Comparison of ENCODE assay signal across 8 cellular contexts in the genomic region with DNA sequence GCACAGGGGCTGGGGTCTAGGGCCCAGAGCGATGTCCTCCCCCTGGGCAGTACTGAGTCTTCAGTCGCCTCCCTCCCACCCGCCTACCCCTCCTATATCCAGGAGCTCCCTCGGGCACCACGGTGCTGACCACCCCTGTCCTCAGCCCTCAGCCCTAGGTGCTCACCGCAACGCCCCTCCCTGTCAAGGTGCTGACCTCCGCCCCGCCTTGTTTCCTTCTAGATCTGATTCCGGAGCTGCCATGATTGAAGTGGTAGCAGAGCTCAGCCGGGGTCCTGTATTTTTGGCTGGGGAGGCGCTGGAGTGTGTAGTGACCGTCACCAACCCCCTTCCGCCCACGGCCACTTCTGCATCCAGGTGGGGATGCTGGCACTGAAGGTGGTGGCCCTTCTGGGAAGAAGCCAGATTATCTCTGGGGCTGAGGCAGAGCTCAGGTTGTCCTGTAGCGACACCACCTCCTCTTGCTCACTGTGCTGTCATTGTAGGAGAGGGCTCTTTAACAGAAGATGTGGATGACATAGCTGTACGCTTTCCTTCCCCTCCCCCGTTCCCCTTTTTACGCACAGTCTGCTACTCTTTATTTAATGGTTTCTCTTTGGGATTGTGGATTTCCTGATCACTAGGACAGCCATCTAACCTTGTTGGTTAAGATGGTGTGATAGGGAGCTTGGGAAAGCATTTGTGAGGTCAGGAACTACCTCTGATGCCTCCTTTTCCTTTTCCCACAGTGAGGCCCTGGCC. TPM values are rescaled to one million over a fixed set of nuclear protein-coding genes. Genes with fewer than 3 reads are reported as not detected.
DNase-seq lines count a peak whose midpoint lies in the region; ATAC-seq and TF ChIP-seq lines count a peak whose summit lies in the region.

No MANE protein-coding gene starts in this region.

- H3K4me3 ChIP-seq in BE2C (ENCODE audit: low read depth, low read length) (peak overlapping the region; percentile 92), WERI-Rb-1 (ENCODE audit: low read depth, low read length) (peak overlapping the region; percentile 85), colonic mucosa (peak overlapping the region; percentile 67), lung (peak overlapping the region; percentile 96), subcutaneous abdominal adipose tissue (ENCODE audit: low read depth in 1 of 5, low read length in 5 of 5) (peak overlapping the region; percentile 75 to 95 (median 89))

- peak overlapping the region; percentile 96 to 97 for H3K9ac ChIP-seq in colonic mucosa (ENCODE audit: low read depth in 2 of 2, low read length in 2 of 2)
- peak overlapping the region; percentile 71 to 96 (median 95) for H3K9ac ChIP-seq in subcutaneous abdominal adipose tissue (ENCODE audit: low read length in 5 of 5)

- peaks cover 3% of the 10 kb centered on the region for H3K4me1 ChIP-seq in BE2C
- peaks cover 12% of the 10 kb centered on the region for H3K4me1 ChIP-seq in colonic mucosa
- H3K4me1 ChIP-seq in lung (ENCODE audit: control insufficient read depth in 2 of 2, insufficient read depth in 2 of 2, low read length in 2 of 2) = peaks cover 4 to 5% of the 10 kb centered on the region in 2 donors
- H3K4me1 ChIP-seq in subcutaneous abdominal adipose tissue (ENCODE audit: control insufficient read depth in 5 of 5, insufficient read depth in 5 of 5, low read length in 5 of 5) = peaks cover 16 to 52% (median 44%) of the 10 kb centered on the region in 5 donors

- H3K27me3 ChIP-seq in BE2C (no peaks in the 10 kb centered on the region), WERI-Rb-1 (ENCODE audit: insufficient read depth, low read depth, severe bottlenecking) (no peaks in the 10 kb centered on the region), colonic mucosa (no peaks in the 10 kb centered on the region), lung (ENCODE audit: control insufficient read depth, insufficient read depth) (no peaks in the 10 kb centered on the region), subcutaneous abdominal adipose tissue (ENCODE audit: control insufficient read depth in 5 of 5, insufficient read depth in 4 of 5, low read length in 5 of 5) (no peaks in the 10 kb centered on the region)

- no peaks in the 10 kb centered on the region for H3K9me3 ChIP-seq in BE2C
- H3K9me3 ChIP-seq in WERI-Rb-1 (ENCODE audit: severe bottlenecking) = no peaks in the 10 kb centered on the region
- no peaks in the 10 kb centered on the region for H3K9me3 ChIP-seq in colonic mucosa
- no peaks in the 10 kb centered on the region for H3K9me3 ChIP-seq in lung (ENCODE audit: control insufficient read depth in 2 of 2, insufficient read depth in 1 of 2, low read length in 1 of 2)
- H3K9me3 ChIP-seq in subcutaneous abdominal adipose tissue (ENCODE audit: control insufficient read depth in 5 of 5, low read length in 5 of 5) = no peaks in the 10 kb centered on the region

- TF ChIP-seq CTCF in BE2C (IDR thresholded peaks at IDR 0.05; ENCODE audit: low read depth, low read length) (no peak), WERI-Rb-1 (IDR thresholded peaks at IDR 0.05; ENCODE audit: low read depth, low read length) (no peak), colonic mucosa (IDR thresholded peaks at IDR 0.05) (no peak), lung (IDR thresholded peaks at IDR 0.05; ENCODE audit: control extremely low read depth, extremely low read depth) (no peak)

- intact Hi-C loops in colonic mucosa (cut with DNase I) = no loop called here

- ATAC-seq in GM19351 (IDR thresholded peaks at IDR 0.05; ENCODE audit: unreplicated experiment) (peak; percentile 40), HG03439 (IDR thresholded peaks at IDR 0.05; ENCODE audit: unreplicated experiment) (peak; percentile 38), lung (ENCODE audit: insufficient read depth, low FRiP score) (peak; percentile 9)

- H3K36me3 ChIP-seq in BE2C (peaks cover 12% of the 10 kb centered on the region), WERI-Rb-1 (peaks cover 31% of the 10 kb centered on the region), colonic mucosa (no peaks in the 10 kb centered on the region), lung (ENCODE audit: control insufficient read depth in 2 of 2, insufficient read depth in 2 of 2, low read length in 2 of 2) (peaks cover 10 to 35% of the 10 kb centered on the region in 2 donors), subcutaneous abdominal adipose tissue (ENCODE audit: control insufficient read depth in 5 of 5, insufficient read depth in 5 of 5, low read length in 5 of 5) (peaks cover 5 to 45% (median 42%) of the 10 kb centered on the region in 5 donors)

- DNase-seq in BE2C (no peak), WERI-Rb-1 (peak; percentile 52), colonic mucosa (peak; percentile 80), lung (ENCODE audit: low spot score) (peak; percentile 56), SIG-M5 (lab: John Stamatoyannopoulos, UW) (no peak)

- peak overlapping the region; percentile 71 for H3K27ac ChIP-seq in WERI-Rb-1
- peak overlapping the region; percentile 90 for H3K27ac ChIP-seq in colonic mucosa
- peak overlapping the region; percentile 94 to 99 for H3K27ac ChIP-seq in lung (ENCODE audit: low read depth in 1 of 2, low read length in 1 of 2)
- H3K27ac ChIP-seq in subcutaneous abdominal adipose tissue (ENCODE audit: low read depth, low read length) = peak overlapping the region; percentile 91

- WGBS in lung, 2 donors = 2 to 4% methylated on average over 16 to 19 of the region's 19 CpGs

RNA-seq across cellular contexts. Expression of a gene that starts 0.6 kb away (rescaled TPM):
- polyA plus RNA-seq in BE2C (2012; ENCODE audit: insufficient read depth, insufficient read length, low read depth) = 12.1 TPM
- total RNA-seq in colonic mucosa = 10 to 100 TPM; 52.0 to 53.9 TPM
- 10 to 100 TPM; 13.0 to 33.2 TPM for total RNA-seq in lung
- polyA plus RNA-seq in lung = 10 to 100 TPM; 11.7 to 12.9 TPM

RNA-seq across cellular contexts. Expression of a gene that starts 0.7 kb away (rescaled TPM):
- polyA plus RNA-seq in BE2C (2012; ENCODE audit: insufficient read depth, insufficient read length, low read depth) = 80.1 TPM
- total RNA-seq in colonic mucosa (100 to 1,000 TPM; 127 to 157 TPM), lung (10 to 100 TPM; 42.4 to 78.7 TPM)
- polyA plus RNA-seq in lung = 10 to 100 TPM; 44.2 to 48.2 TPM

RNA-seq across cellular contexts. Expression of a gene that starts 4.4 kb away (rescaled TPM):
- 2.2 TPM for polyA plus RNA-seq in BE2C (2012; ENCODE audit: insufficient read depth, insufficient read length, low read depth)
- total RNA-seq in colonic mucosa (1 to 10 TPM in 1 of 2 donors, not detected in 1; 2.1 TPM), lung (1 to 10 TPM in 1 of 2 donors, not detected in 1; 1.6 TPM)
- polyA plus RNA-seq in lung = 1 to 10 TPM in 1 of 2 donors, under 1 TPM in 1; 0.62 to 1.2 TPM

RNA-seq across cellular contexts. Expression of a gene that starts 17.2 kb away (rescaled TPM):
- 40.4 TPM for polyA plus RNA-seq in BE2C (2012; ENCODE audit: insufficient read depth, insufficient read length, low read depth)
- 10 to 100 TPM; 47.9 to 50.8 TPM for total RNA-seq in colonic mucosa
- total RNA-seq in lung = 10 to 100 TPM; 25.1 to 43.3 TPM
- 10 to 100 TPM; 38.7 to 39.0 TPM for polyA plus RNA-seq in lung

RNA-seq across cellular contexts. Expression of a gene that starts 17.7 kb away (rescaled TPM):
- polyA plus RNA-seq in BE2C (2012; ENCODE audit: insufficient read depth, insufficient read length, low read depth) = 91.6 TPM
- 100 to 1,000 TPM; 177 to 196 TPM for total RNA-seq in colonic mucosa
- 100 to 1,000 TPM; 206 to 501 TPM for total RNA-seq in lung
- 100 to 1,000 TPM in 1 of 2 donors, 10 to 100 TPM in 1; 71.5 to 319 TPM for polyA plus RNA-seq in lung

Comparison
In these comparisons a context has a peak if more than half of its experiments do, and no peak if none do; other contexts are left out.
1. DNase-seq: peak in WERI-Rb-1 (single experiment), colonic mucosa (single experiment) and lung (single experiment); none in BE2C (single experiment) and SIG-M5 (single experiment).
2. Peak in every context shown above with its lines, with median percentiles within 50 percentile points of each other: H3K4me3 ChIP-seq, ATAC-seq and H3K27ac ChIP-seq.